ENCODE assay signal across 1 cellular context in the genomic region with DNA sequence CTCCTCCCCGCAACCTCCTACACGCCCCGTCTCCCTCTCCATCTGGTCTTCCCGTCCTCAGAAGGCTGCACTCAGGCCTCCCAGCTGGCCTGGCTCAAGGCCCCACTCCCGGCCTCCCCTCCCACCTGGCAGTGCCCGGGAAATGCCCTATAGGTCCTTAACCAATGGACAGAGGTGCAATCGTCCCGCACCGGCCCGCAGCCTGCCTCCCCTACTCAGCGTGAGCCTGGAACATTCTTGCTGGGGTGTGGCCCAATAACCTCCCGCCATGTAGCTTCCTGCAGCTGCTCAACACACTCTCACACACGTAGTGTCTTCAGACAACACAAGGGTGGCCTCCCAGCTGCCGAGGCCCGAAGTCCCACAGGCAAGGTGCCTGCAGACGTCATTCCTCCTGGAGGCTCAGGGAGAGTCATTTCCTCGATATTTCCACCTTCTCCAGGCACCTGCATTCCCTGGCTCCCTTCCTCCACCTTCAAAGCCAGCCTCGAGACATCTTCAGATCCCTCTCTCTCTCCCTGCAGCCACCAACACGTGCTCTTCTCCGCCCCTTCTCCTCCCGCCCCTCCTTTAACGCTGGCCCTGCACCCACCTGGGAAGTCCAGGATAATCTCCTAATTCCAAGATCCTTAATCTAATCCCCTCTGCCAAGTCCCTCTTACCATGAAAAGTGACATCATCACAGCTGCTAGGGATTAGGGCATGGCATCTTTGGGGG.
TF ChIP-seq lines count a peak whose summit lies in the region.

No MANE protein-coding gene starts in this region.

TF ChIP-seq in GM23338, 12 proteins besides CTCF, POLR2A, EP300 and RAD21 (continued from another document):
- TF ChIP-seq, protein P1, sequence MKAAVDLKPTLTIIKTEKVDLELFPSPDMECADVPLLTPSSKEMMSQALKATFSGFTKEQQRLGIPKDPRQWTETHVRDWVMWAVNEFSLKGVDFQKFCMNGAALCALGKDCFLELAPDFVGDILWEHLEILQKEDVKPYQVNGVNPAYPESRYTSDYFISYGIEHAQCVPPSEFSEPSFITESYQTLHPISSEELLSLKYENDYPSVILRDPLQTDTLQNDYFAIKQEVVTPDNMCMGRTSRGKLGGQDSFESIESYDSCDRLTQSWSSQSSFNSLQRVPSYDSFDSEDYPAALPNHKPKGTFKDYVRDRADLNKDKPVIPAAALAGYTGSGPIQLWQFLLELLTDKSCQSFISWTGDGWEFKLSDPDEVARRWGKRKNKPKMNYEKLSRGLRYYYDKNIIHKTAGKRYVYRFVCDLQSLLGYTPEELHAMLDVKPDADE (IDR thresholded peaks at IDR 0.05) = no peak
